ENCODE assay signal across 29 cellular contexts in the genomic region with DNA sequence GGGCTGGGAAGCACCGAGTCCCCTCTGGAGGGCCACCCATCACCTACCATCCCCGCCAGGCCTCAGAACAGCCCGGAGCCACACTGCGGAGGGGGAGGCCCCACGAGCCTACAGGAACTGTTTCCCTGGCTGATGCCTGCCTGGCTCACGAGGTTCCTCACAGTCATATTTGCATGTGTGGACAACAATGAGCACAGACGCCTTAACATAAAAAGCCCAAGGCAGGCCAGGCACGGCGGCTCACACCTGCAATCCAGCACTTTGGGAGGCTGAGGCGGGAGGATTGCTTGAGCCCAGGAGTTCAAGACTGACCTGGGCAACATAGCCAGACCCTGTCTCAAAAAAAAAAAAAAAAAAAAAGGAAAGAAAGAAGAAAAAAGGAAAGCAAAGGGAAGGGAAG.
"Had no signal": no experiment of that assay in that cellular context is flagged by ENCODE, and none has a peak within 500 bp of the region (broad histone marks: within the 10 kb centered on the region; RNA-seq: fewer than 3 reads in every experiment).

No MANE protein-coding gene starts in this region.

- H3K9me3 ChIP-seq: left lung, lower lobe of right lung, ovary, right atrium auricular region, right lobe of liver, stomach, testis, thyroid gland, transverse colon, upper lobe of right lung, vagina had no signal

- H3K4me2 ChIP-seq: neural progenitor cell had no signal

- H3K4me3 Mint-ChIP-seq: immature natural killer cell; mesothelial cell of epicardium; naive B cell; natural killer cell; nephron progenitor cell; neural progenitor cell; stimulated activated naive B cell treated with anti-CD40 and anti-IgM and Interleukin-4, amounts not matched to agents 10 μg/mL and 1 μg/mL and 100 μg/mL, for 72 hours had no signal

- H3K36me3 Mint-ChIP-seq: immature natural killer cell; mesothelial cell of epicardium; naive B cell; natural killer cell; neural progenitor cell; stimulated activated naive B cell treated with anti-CD40 and anti-IgM and Interleukin-4, amounts not matched to agents 10 μg/mL and 1 μg/mL and 100 μg/mL, for 72 hours had no signal

- H3K4me1 Mint-ChIP-seq: immature natural killer cell, mesothelial cell of epicardium, naive B cell, natural killer cell had no signal

- H3K9ac ChIP-seq: neural progenitor cell had no signal

- H3K9me3 Mint-ChIP-seq: immature natural killer cell; mesothelial cell of epicardium; naive B cell; natural killer cell; nephron progenitor cell; stimulated activated naive B cell treated with anti-CD40 and anti-IgM and Interleukin-4, amounts not matched to agents 10 μg/mL and 1 μg/mL and 100 μg/mL, for 72 hours had no signal

- H3K27me3 ChIP-seq: ovary, right lobe of liver, testis, thyroid gland, vagina had no signal

- H3K36me3 ChIP-seq: left lung, lower lobe of right lung, neural progenitor cell, ovary, right atrium auricular region, right lobe of liver, stomach, thyroid gland, transverse colon, upper lobe of right lung, vagina had no signal

- H3K27ac ChIP-seq: left lung, lower lobe of right lung, neural progenitor cell, ovary, right atrium auricular region, right lobe of liver, stomach, testis, thyroid gland, transverse colon, upper lobe of right lung, vagina had no signal

- FAIRE-seq: islet of Langerhans, kidney had no signal

- H3K4me1 ChIP-seq: left lung, lower lobe of right lung, right atrium auricular region, right lobe of liver, testis, transverse colon, upper lobe of right lung had no signal

- DNase-seq: hypothalamus; immature natural killer cell; kidney; left colon; left lung; lower lobe of right lung; mesendoderm; naive B cell; natural killer cell; nephron progenitor cell; ovary; right lobe of liver; stimulated activated CD4-positive, alpha-beta T cell treated with anti-CD3 and anti-CD28 coated beads, Interleukin-12 subunit alpha, Interleukin-12 subunit beta, amount 100 ng/mL, for 4 hours; stimulated activated CD4-positive, alpha-beta T cell treated with anti-CD3 and anti-CD28 coated beads, Interleukin-15, amount 100 ng/mL, for 24 hours; stimulated activated CD4-positive, alpha-beta T cell treated with anti-CD3 and anti-CD28 coated beads, Interleukin-2, amount 100 ng/mL, for 24 hours; stimulated activated CD4-positive, alpha-beta T cell treated with anti-CD3 and anti-CD28 coated beads, Interleukin-4, amount 100 ng/mL, for 1 hour; stimulated activated naive B cell treated with anti-CD40 and anti-IgM and Interleukin-4, amounts not matched to agents 10 μg/mL and 1 μg/mL and 100 μg/mL, for 72 hours; stimulated activated naive CD8-positive, alpha-beta T cell treated with anti-CD3 and anti-CD28 coated beads, Interleukin-15, Interleukin-2, amounts not matched to agents 100 U/mL and 50 U/mL, for 24 hours; stomach; testis; thyroid gland; transverse colon; upper lobe of right lung had no signal

- H2AFZ ChIP-seq: neural progenitor cell had no signal

- ATAC-seq: left colon; left lung; lower lobe of right lung; natural killer cell; right lobe of liver; stimulated activated naive B cell treated with anti-CD40 and anti-IgM and Interleukin-4, amounts not matched to agents 10 μg/mL and 1 μg/mL and 100 μg/mL, for 72 hours; stimulated activated naive CD8-positive, alpha-beta T cell treated with anti-CD3 and anti-CD28 coated beads, Interleukin-15, Interleukin-2, amounts not matched to agents 100 U/mL and 50 U/mL, for 24 hours; upper lobe of right lung had no signal

- H3K27ac Mint-ChIP-seq: immature natural killer cell; mesothelial cell of epicardium; naive B cell; natural killer cell; nephron progenitor cell; neural progenitor cell; progenitor cell of endocrine pancreas; stimulated activated naive B cell treated with anti-CD40 and anti-IgM and Interleukin-4, amounts not matched to agents 10 μg/mL and 1 μg/mL and 100 μg/mL, for 72 hours had no signal

- H3K4me3 ChIP-seq: left lung, lower lobe of right lung, neural progenitor cell, ovary, right atrium auricular region, right lobe of liver, stomach, testis, thyroid gland, transverse colon, upper lobe of right lung, vagina had no signal
